1 cellular context compared by ENCODE assay signal in genomic region chr7:100568176-100568935, GRCh38.
TF ChIP-seq lines count a peak whose summit lies in the region.

No MANE protein-coding gene starts in this region.

TF ChIP-seq in HepG2, 621 proteins besides CTCF, POLR2A, EP300 and RAD21 (continued from another document and continues in another):
- TF ChIP-seq ZBTB44 (CRISPR knock-in tag; IDR thresholded peaks at IDR 0.05) (0 out of 2 replicates have a peak, but pooled peaks have one; percentile 19), NFIB (CRISPR knock-in tag; IDR thresholded peaks at IDR 0.05; ENCODE audit: borderline replicate concordance) (no peak), SIN3A (IDR thresholded peaks at IDR 0.05; ENCODE audit: borderline replicate concordance, low read depth, low read length) (peak; percentile 50), HNRNPLL (IDR thresholded peaks at IDR 0.05; ENCODE audit: low read depth, low read length, poor library complexity, severe bottlenecking) (no peak), MLX (CRISPR knock-in tag; IDR thresholded peaks at IDR 0.05) (peak; percentile 91), DRAP1 (CRISPR knock-in tag; IDR thresholded peaks at IDR 0.05) (peak; percentile 39; the same call in 1 of the 2 replicates), MBNL3 (CRISPR knock-in tag; conservative IDR thresholded peaks at IDR 0.05) (no peak), ATRX (CRISPR knock-in tag; IDR thresholded peaks at IDR 0.05; ENCODE audit: borderline replicate concordance) (no peak), CAMTA2 (CRISPR knock-in tag; IDR thresholded peaks at IDR 0.05; ENCODE audit: borderline replicate concordance) (no peak), PCBP1 (IDR thresholded peaks at IDR 0.05; ENCODE audit: borderline replicate concordance, low read depth, low read length) (peak; percentile 93), ZBTB37 (CRISPR knock-in tag; IDR thresholded peaks at IDR 0.05) (peak; percentile 70; the same call in 1 of the 2 replicates), ZNF101 (CRISPR knock-in tag; IDR thresholded peaks at IDR 0.05; ENCODE audit: borderline replicate concordance, low read depth) (peak; percentile 29; the same call in 1 of the 2 replicates), ZNF841 (CRISPR knock-in tag; IDR thresholded peaks at IDR 0.05; ENCODE audit: borderline replicate concordance) (no peak), ZNF230 (CRISPR knock-in tag; IDR thresholded peaks at IDR 0.05) (no peak), HNRNPH1 (optimal IDR thresholded peaks at IDR 0.05; ENCODE audit: low read depth, low read length) (peak; percentile 31), GATA4 (IDR thresholded peaks at IDR 0.05; ENCODE audit: borderline replicate concordance, low read depth) (peak; percentile 59), FOXP1 (IDR thresholded peaks at IDR 0.05) (no peak), FOXP1 (CRISPR knock-in tag; IDR thresholded peaks at IDR 0.05) (peak; percentile 41; the same call in 1 of the 2 replicates), SNAI1 (CRISPR knock-in tag; IDR thresholded peaks at IDR 0.05; ENCODE audit: borderline replicate concordance) (peak; percentile 61), SRY (CRISPR knock-in tag; IDR thresholded peaks at IDR 0.05) (no peak; the same call in 1 of the 2 replicates), ZFY (CRISPR knock-in tag; IDR thresholded peaks at IDR 0.05) (peak; percentile 79), PBX2 (CRISPR knock-in tag; IDR thresholded peaks at IDR 0.05) (no peak), ZNF619 (CRISPR knock-in tag; IDR thresholded peaks at IDR 0.05) (no peak), CREB3 (CRISPR knock-in tag; IDR thresholded peaks at IDR 0.05) (no peak; the same call in 1 of the 2 replicates), ATF1 (CRISPR knock-in tag; IDR thresholded peaks at IDR 0.05) (no peak), KLF9 (CRISPR knock-in tag; IDR thresholded peaks at IDR 0.05; ENCODE audit: low read depth) (peak; percentile 68; the same call in 1 of the 2 replicates), ZFAT (CRISPR knock-in tag; conservative IDR thresholded peaks at IDR 0.05) (no peak; the same call in 1 of the 2 replicates), PTBP1 (IDR thresholded peaks at IDR 0.05; ENCODE audit: low read depth, low read length, poor library complexity, severe bottlenecking) (no peak), ZNF839 (CRISPR knock-in tag; IDR thresholded peaks at IDR 0.05; ENCODE audit: borderline replicate concordance) (0 out of 2 replicates have a peak, but pooled peaks have one; percentile 19), SIX1 (CRISPR knock-in tag; IDR thresholded peaks at IDR 0.05; ENCODE audit: borderline replicate concordance) (peak; percentile 71; the same call in 1 of the 2 replicates), ZNF609 (CRISPR knock-in tag; IDR thresholded peaks at IDR 0.05; ENCODE audit: borderline replicate concordance) (peak; percentile 92), CBX1 (IDR thresholded peaks at IDR 0.05; ENCODE audit: low read depth) (no peak), RBM22 (optimal IDR thresholded peaks at IDR 0.05; ENCODE audit: low read length) (peak; percentile 95), THAP9 (CRISPR knock-in tag; IDR thresholded peaks at IDR 0.05; ENCODE audit: borderline replicate concordance) (peak; percentile 68; the same call in 1 of the 2 replicates), ZNF333 (CRISPR knock-in tag; IDR thresholded peaks at IDR 0.05; ENCODE audit: borderline replicate concordance) (peak; percentile 74; the same call in 1 of the 2 replicates), KLF15 (CRISPR knock-in tag; IDR thresholded peaks at IDR 0.05; ENCODE audit: borderline replicate concordance) (no peak; the same call in none of the 2 replicates), WIZ (CRISPR knock-in tag; IDR thresholded peaks at IDR 0.05) (peak; percentile 54; the same call in 1 of the 2 replicates), ZSCAN25 (CRISPR knock-in tag; IDR thresholded peaks at IDR 0.05) (no peak), ZNF775 (CRISPR knock-in tag; IDR thresholded peaks at IDR 0.05; ENCODE audit: borderline replicate concordance) (no peak), TOPORS (CRISPR knock-in tag; IDR thresholded peaks at IDR 0.05) (peak; percentile 99), ZNF124 (CRISPR knock-in tag; IDR thresholded peaks at IDR 0.05) (no peak), ZNF335 (CRISPR knock-in tag; IDR thresholded peaks at IDR 0.05) (peak; percentile 82), ZNF280D (CRISPR knock-in tag; IDR thresholded peaks at IDR 0.05) (peak; percentile 49; the same call in 1 of the 2 replicates), ZSCAN21 (CRISPR knock-in tag; IDR thresholded peaks at IDR 0.05; ENCODE audit: borderline replicate concordance) (peak; percentile 44; the same call in 1 of the 2 replicates), TEAD3 (CRISPR knock-in tag; optimal IDR thresholded peaks at IDR 0.05; ENCODE audit: borderline replicate concordance) (peak; percentile 39), MAF1 (CRISPR knock-in tag; IDR thresholded peaks at IDR 0.05; ENCODE audit: borderline replicate concordance) (no peak), HMGA1 (CRISPR knock-in tag; conservative IDR thresholded peaks at IDR 0.05) (no peak), ZNF432 (CRISPR knock-in tag; IDR thresholded peaks at IDR 0.05; ENCODE audit: borderline replicate concordance) (no peak)
- TF ChIP-seq, protein P1, sequence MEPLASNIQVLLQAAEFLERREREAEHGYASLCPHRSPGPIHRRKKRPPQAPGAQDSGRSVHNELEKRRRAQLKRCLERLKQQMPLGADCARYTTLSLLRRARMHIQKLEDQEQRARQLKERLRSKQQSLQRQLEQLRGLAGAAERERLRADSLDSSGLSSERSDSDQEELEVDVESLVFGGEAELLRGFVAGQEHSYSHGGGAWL (CRISPR knock-in tag; IDR thresholded peaks at IDR 0.05) = peak; percentile 71
